ENCODE assay signal across 11 cellular contexts in genomic region chr16:14409563-14409962, GRCh38.
A peak's percentile ranks its signal among the peaks of the same experiment; 100 is the strongest.
DNase-seq lines count a peak whose midpoint lies in the region; ATAC-seq and TF ChIP-seq lines count a peak whose summit lies in the region.
"Had no signal": no experiment of that assay in that cellular context is flagged by ENCODE, and none has a peak within 500 bp of the region (broad histone marks: within the 10 kb centered on the region; RNA-seq: fewer than 3 reads in every experiment).

No MANE protein-coding gene starts in this region.

- H3K4me3 Mint-ChIP-seq in neural progenitor cell: no peak overlapping the region

- H3K36me3 Mint-ChIP-seq in neural progenitor cell: no peaks in the 10 kb centered on the region

- peaks cover 6% of the 10 kb centered on the region for H3K27me3 Mint-ChIP-seq in neural progenitor cell (ENCODE audit: insufficient read depth, low read depth)

- no peak overlapping the region for H3K9ac ChIP-seq in neural progenitor cell

- H3K4me1 ChIP-seq in upper lobe of right lung (no peaks in the 10 kb centered on the region), neural progenitor cell (no peaks in the 10 kb centered on the region)
- H3K4me1 ChIP-seq: prostate gland had no signal

- peak; percentile 63 for ATAC-seq in upper lobe of right lung

- H3K4me3 ChIP-seq in HFF-Myc (replicated peaks; ENCODE audit: low read depth, low read length) (no peak overlapping the region), astrocyte of the cerebellum (ENCODE audit: low read depth, low read length) (no peak overlapping the region), upper lobe of right lung (no peak overlapping the region), neural progenitor cell (no peak overlapping the region)
- H3K4me3 ChIP-seq: prostate gland had no signal

- intact Hi-C loops in upper lobe of right lung (cut with DNase I): no loop called here

- no peaks in the 10 kb centered on the region for H3K36me3 ChIP-seq in upper lobe of right lung
- H3K36me3 ChIP-seq in neural progenitor cell: no peaks in the 10 kb centered on the region
- H3K36me3 ChIP-seq: prostate gland had no signal

- no peaks in the 10 kb centered on the region for H3K27me3 ChIP-seq in upper lobe of right lung
- H3K27me3 ChIP-seq in neural progenitor cell: no peaks in the 10 kb centered on the region

- H2AFZ ChIP-seq in neural progenitor cell (replicated peaks): no peak overlapping the region

- DNase-seq in HFF-Myc (ENCODE audit: extremely low read depth, low read depth): peak; percentile 72
- peak; percentile 53 for DNase-seq in astrocyte of the cerebellum (ENCODE audit: low read depth)
- DNase-seq in islet precursor cell: peak; percentile 84
- no peak for DNase-seq in upper lobe of right lung
- no peak for DNase-seq in neural progenitor cell (ENCODE audit: low spot score)
- no peak for DNase-seq in activated CD8-positive, alpha-beta memory T cell treated with anti-CD3 and anti-CD28 coated beads for 24 hours
- no peak for DNase-seq in activated CD4-positive, alpha-beta T cell treated with anti-CD3 and anti-CD28 coated beads for 48 hours
- DNase-seq: H7; NCI-H748 treated with DMSO at 0.1 percent for 48 hours; stimulated activated CD8-positive, alpha-beta memory T cell treated with anti-CD3 and anti-CD28 coated beads, Interleukin-4, amount 100 ng/mL, for 48 hours had no signal

- in situ Hi-C loops in astrocyte of the cerebellum (cut with HindIII; ENCODE audit: low sequenced_read_pairs): loop anchor here (5.0 kb wide), 1 partner anchor 92 kb away; no protein-coding TSS in a partner anchor

- TF ChIP-seq CTCF in HFF-Myc (IDR thresholded peaks at IDR 0.05; ENCODE audit: low read depth, low read length, missing control alignments) (no peak), astrocyte of the cerebellum (IDR thresholded peaks at IDR 0.05; ENCODE audit: low read depth, low read length, missing control alignments) (no peak), upper lobe of right lung (IDR thresholded peaks at IDR 0.05) (no peak), neural progenitor cell (IDR thresholded peaks at IDR 0.05) (no peak)

- H3K9me3 ChIP-seq in upper lobe of right lung (no peaks in the 10 kb centered on the region), neural progenitor cell (ENCODE audit: low read depth) (no peaks in the 10 kb centered on the region)
- H3K9me3 ChIP-seq: prostate gland had no signal

- H3K9me3 Mint-ChIP-seq in neural progenitor cell: no peaks in the 10 kb centered on the region

- no peaks in the 10 kb centered on the region for H3K79me2 ChIP-seq in neural progenitor cell (ENCODE audit: low read depth)

- peaks cover 4% of the 10 kb centered on the region for H3K4me1 Mint-ChIP-seq in neural progenitor cell

- H3K27ac ChIP-seq in upper lobe of right lung (no peak overlapping the region), neural progenitor cell (no peak overlapping the region)
- H3K27ac ChIP-seq: prostate gland had no signal

- no peak overlapping the region for H3K4me2 ChIP-seq in neural progenitor cell

- H4K20me1 ChIP-seq in neural progenitor cell (ENCODE audit: low read depth): no peaks in the 10 kb centered on the region

- no peak overlapping the region for H3K27ac Mint-ChIP-seq in neural progenitor cell

- peaks cover 3% of the 10 kb centered on the region for H3F3A ChIP-seq in neural progenitor cell (ENCODE audit: low read depth)

Comparison
In these comparisons a context has a peak if more than half of its experiments do, and no peak if none do; other contexts are left out.
1. DNase-seq: peak in HFF-Myc (single experiment), astrocyte of the cerebellum (single experiment) and islet precursor cell (single experiment); none in upper lobe of right lung (single experiment), neural progenitor cell (single experiment), activated CD8-positive, alpha-beta memory T cell treated with anti-CD3 and anti-CD28 coated beads for 24 hours (single experiment) and activated CD4-positive, alpha-beta T cell treated with anti-CD3 and anti-CD28 coated beads for 48 hours (single experiment).